In genomic region chr4:55409468-55410171, GRCh38 we compare ENCODE assay signal across 8 cellular contexts. TPM values are rescaled to one million over a fixed set of nuclear protein-coding genes. Genes with fewer than 3 reads are reported as not detected.
A peak's percentile ranks its signal among the peaks of the same experiment; 100 is the strongest.
DNase-seq lines count a peak whose midpoint lies in the region; ATAC-seq, FAIRE-seq and TF ChIP-seq lines count a peak whose summit lies in the region.

No MANE protein-coding gene starts in this region.

- DNase-seq in GM12864 (ENCODE audit: low read depth) (no peak), NCI-H69 (lab: John Stamatoyannopoulos, UW) (peak; percentile 18), cardiac muscle cell (ENCODE audit: low read depth in 1 of 2, low spot score in 1 of 2) (peak; percentile 21 to 66), testis (no peak), sciatic nerve (ENCODE audit: low spot score) (no peak), HTR-8/SVneo (ENCODE audit: insufficient read length, low spot score) (no peak)

- TF ChIP-seq CTCF in GM12864 (IDR thresholded peaks at IDR 0.05; ENCODE audit: low read depth, low read length, missing control alignments) (peak; percentile 58), cardiac muscle cell (IDR thresholded peaks at IDR 0.05; ENCODE audit: low read depth, low read length) (peak; percentile 42), testis (IDR thresholded peaks at IDR 0.05) (no peak)

- H3K27me3 ChIP-seq in cardiac muscle cell (no peaks in the 10 kb centered on the region), testis (no peaks in the 10 kb centered on the region)

- peak; percentile 83 for ATAC-seq in GM21825 (IDR thresholded peaks at IDR 0.05; ENCODE audit: unreplicated experiment)
- no peak for ATAC-seq in HG02571 (IDR thresholded peaks at IDR 0.05; ENCODE audit: unreplicated experiment)
- ATAC-seq in sciatic nerve, result no peak

- H3K9me3 ChIP-seq in cardiac muscle cell (ENCODE audit: low read depth) (no peaks in the 10 kb centered on the region), testis (no peaks in the 10 kb centered on the region)

- no peak for TF ChIP-seq POLR2A in testis (IDR thresholded peaks at IDR 0.05)

- peak overlapping the region; percentile 71 for H3K27ac ChIP-seq in cardiac muscle cell
- no peak overlapping the region for H3K27ac ChIP-seq in testis

- 39 to 67% methylated on average over 10 of the region's 10 CpGs for WGBS in testis, 2 donors

- intact Hi-C loops in testis (cut with DNase I; ENCODE audit: low total_unique reads), result no loop called here
- intact Hi-C loops in sciatic nerve (cut with DNase I), result no loop called here

- no peak for FAIRE-seq in HTR-8/SVneo (lab: Jason Lieb, UNC)

- H3K4me3 ChIP-seq in GM12864 (ENCODE audit: low read depth, low read length) (no peak overlapping the region), cardiac muscle cell (no peak overlapping the region), testis (no peak overlapping the region)

- H3K36me3 ChIP-seq in cardiac muscle cell (peaks cover 13% of the 10 kb centered on the region), testis (ENCODE audit: low read depth, missing control alignments) (no peaks in the 10 kb centered on the region)

- H3K4me1 ChIP-seq in cardiac muscle cell (ENCODE audit: low read depth) (peaks cover 11% of the 10 kb centered on the region), testis (no peaks in the 10 kb centered on the region)

RNA-seq across cellular contexts. Expression of gene TMEM165, which starts 13.9 kb away (rescaled TPM):
- total RNA-seq in cardiac muscle cell (107 and 124 TPM in 2 replicates), testis (100 to 1,000 TPM in 1 of 2 donors, 10 to 100 TPM in 1; 94.8 to 122 TPM), sciatic nerve (131 TPM)
- polyA plus RNA-seq in cardiac muscle cell (90.8 and 109 TPM in 2 replicates), testis (ENCODE audit: insufficient read depth, low read depth, low replicate concordance) (39.9 TPM)

Comparison
In these comparisons a context has a peak if more than half of its experiments do, and no peak if none do; other contexts are left out.
1. DNase-seq: peak in NCI-H69 (single experiment) and cardiac muscle cell (2 of 2); none in GM12864 (single experiment), testis (single experiment), sciatic nerve (single experiment) and HTR-8/SVneo (single experiment).
2. CTCF ChIP-seq: peak in GM12864 (single experiment) and cardiac muscle cell (single experiment); none in testis (0 of 3).